Comparison of ENCODE assay signal across 9 cellular contexts in the genomic region with DNA sequence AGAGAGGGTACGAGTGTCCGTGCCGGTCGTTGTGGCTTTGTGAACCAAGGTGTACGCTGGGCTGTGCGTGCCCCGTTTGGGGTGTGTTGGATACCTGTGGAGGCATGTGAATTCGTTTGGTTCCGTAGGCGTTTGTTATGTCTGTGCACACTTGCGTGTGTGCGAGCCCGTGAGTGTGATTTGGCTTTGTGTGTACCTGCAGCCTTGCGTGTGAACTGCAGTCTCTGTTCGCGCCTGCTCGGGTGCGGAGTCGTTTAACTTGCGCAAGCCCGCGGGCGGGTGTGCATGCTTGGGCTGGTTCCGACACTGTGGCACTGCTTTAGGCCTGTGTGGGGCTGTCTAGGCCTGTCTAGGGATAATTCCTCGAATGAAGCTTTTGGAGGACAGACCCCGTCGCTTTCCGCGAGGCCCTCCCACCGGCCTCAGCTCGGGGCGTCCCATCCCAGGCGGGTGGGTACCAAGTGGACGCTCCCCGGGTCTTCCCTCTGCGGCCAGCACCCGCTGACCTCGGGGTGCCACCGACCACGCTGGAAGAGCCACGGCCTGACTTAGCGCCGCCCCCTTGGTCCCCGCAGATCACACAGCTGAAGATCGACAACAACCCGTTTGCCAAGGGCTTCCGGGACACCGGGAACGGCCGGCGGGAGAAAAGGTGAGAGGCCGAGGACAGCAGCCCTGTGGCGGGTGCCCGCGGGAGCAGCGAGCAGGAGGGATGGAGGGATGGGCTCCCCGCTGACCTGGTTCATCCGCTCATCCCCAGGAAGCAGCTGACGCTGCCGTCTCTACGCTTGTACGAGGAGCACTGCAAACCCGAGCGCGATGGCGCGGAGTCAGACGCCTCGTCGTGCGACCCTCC. TPM values are rescaled to one million over a fixed set of nuclear protein-coding genes. Genes with fewer than 3 reads are reported as not detected.
DNase-seq lines count a peak whose midpoint lies in the region; ATAC-seq and TF ChIP-seq lines count a peak whose summit lies in the region.
"Had no signal": no experiment of that assay in that cellular context is flagged by ENCODE, and none has a peak within 500 bp of the region (broad histone marks: within the 10 kb centered on the region; RNA-seq: fewer than 3 reads in every experiment).

No MANE protein-coding gene starts in this region.

- no peak overlapping the region; the same call in 1 of the 2 replicates for H3K9ac ChIP-seq in SK-N-SH

- POLR2A ChIA-PET in SK-N-SH (lab: Yijun Ruan, JAX): interaction anchor here (1.1 kb wide), 1 partner anchor 166 kb away, joined by 3 read pairs; no protein-coding TSS in a partner anchor

- H3K4me1 ChIP-seq in SK-N-SH (ENCODE audit: control insufficient read depth in 1 of 2, insufficient read depth in 2 of 2, low read depth in 1 of 2, low read length in 1 of 2): peaks cover 21 to 43% of the 10 kb centered on the region in 2 experiments
- H3K4me1 ChIP-seq in psoas muscle: peaks cover 34% of the 10 kb centered on the region

- WGBS in SK-N-SH (ENCODE audit: low lambda C conversion rate): 97% methylated on average over 66 of the region's 71 CpGs
- WGBS in psoas muscle, 3 donors: 16 to 18% (median 17%) methylated on average over 66 to 71 of the region's 71 CpGs

- H3K36me3 ChIP-seq in SK-N-SH (replicated peaks in 1 of 2; ENCODE audit: control insufficient read depth in 1 of 2, insufficient read depth in 2 of 2, low read length in 1 of 2) (peaks cover 64 to 68% of the 10 kb centered on the region in 2 experiments), psoas muscle (ENCODE audit: insufficient read depth in 1 of 2, low read depth in 1 of 2) (no peaks in the 10 kb centered on the region)

- no peak for TF ChIP-seq EP300 in SK-N-SH (IDR thresholded peaks at IDR 0.05; ENCODE audit: borderline replicate concordance in 1 of 2, low read depth in 1 of 2, low read length in 1 of 2)

- H3K27me3 ChIP-seq in SK-N-SH (ENCODE audit: insufficient read depth) (no peaks in the 10 kb centered on the region), psoas muscle (ENCODE audit: insufficient read depth in 3 of 3, low read length in 2 of 3) (peaks cover 0 to 73% (median 43%) of the 10 kb centered on the region in 3 donors)

- no peaks in the 10 kb centered on the region for H3K9me2 ChIP-seq in SK-N-SH

- DNase-seq in ELF-1 (ENCODE audit: low read depth, low spot score) (peak; percentile 47), SK-N-SH (no peak), fibroblast of peridontal ligament (ENCODE audit: extremely low read depth) (peak; percentile 67), psoas muscle (peak in 1 of 2 donors; percentile 51), OCI-M1 (lab: John Stamatoyannopoulos, UW) (no peak), NCI-H1048 (lab: John Stamatoyannopoulos, UW) (no peak), A172 (ENCODE audit: low spot score) (no peak)

- H4K20me1 ChIP-seq in SK-N-SH (ENCODE audit: insufficient read depth): peaks cover 65% of the 10 kb centered on the region

- no peak overlapping the region for H3K27ac ChIP-seq in SK-N-SH (ENCODE audit: low read depth in 2 of 2, low read length in 1 of 2)
- peak overlapping the region; percentile 41 for H3K27ac ChIP-seq in psoas muscle

- TF ChIP-seq RAD21 in SK-N-SH (IDR thresholded peaks at IDR 0.05; ENCODE audit: low read length): no peak

- no peaks in the 10 kb centered on the region for H3K9me3 ChIP-seq in SK-N-SH
- no peaks in the 10 kb centered on the region for H3K9me3 ChIP-seq in psoas muscle

- intact Hi-C loops in psoas muscle (cut with DNase I): loop anchor here in 1 of 2 donors (5.0 kb wide), 1 partner anchor 402 kb away; no protein-coding TSS in a partner anchor

- ATAC-seq in psoas muscle: no peak
- ATAC-seq in HG02623 (IDR thresholded peaks at IDR 0.05; ENCODE audit: unreplicated experiment): no peak

- no peak overlapping the region for H2AFZ ChIP-seq in SK-N-SH (ENCODE audit: low read depth)

- peaks cover 82% of the 10 kb centered on the region for H3K79me2 ChIP-seq in SK-N-SH (ENCODE audit: insufficient read depth)

- H3K4me2 ChIP-seq in SK-N-SH: peak overlapping the region; percentile 95

- TF ChIP-seq CTCF in SK-N-SH (IDR thresholded peaks at IDR 0.05): no peak
- no peak for TF ChIP-seq CTCF in psoas muscle (IDR thresholded peaks at IDR 0.05)

- H3F3A ChIP-seq in SK-N-SH (replicated peaks; ENCODE audit: insufficient read depth): peaks cover 35% of the 10 kb centered on the region

- H3K4me3 ChIP-seq in SK-N-SH (ENCODE audit: low read depth in 2 of 2, low read length in 1 of 2) (peak overlapping the region; percentile 4 to 96; a peak in 3 of 4 replicates), psoas muscle (peak overlapping the region; percentile 77)

- CTCF ChIA-PET in SK-N-SH (lab: Yijun Ruan, JAX): interaction anchor here (1.1 to 7.3 kb wide), 4 partner anchors 8 to 148 kb away, joined by 3 to 73 read pairs (median 3); no protein-coding TSS in a partner anchor

TF ChIP-seq in SK-N-SH, 30 proteins besides CTCF, POLR2A, EP300 and RAD21:
- TF ChIP-seq SMC3 (IDR thresholded peaks at IDR 0.05; ENCODE audit: low read depth, low read length) (no peak), POLR2AphosphoS5 (IDR thresholded peaks at IDR 0.05; ENCODE audit: low read depth, low read length) (0 out of 2 replicates have a peak, but pooled peaks have one; percentile 0)

RNA-seq across cellular contexts. Expression of gene TBX2, which starts 4.4 kb away (rescaled TPM):
- 37.8 and 57.8 TPM in 2 replicates for polyA plus RNA-seq in SK-N-SH (2012; rRNA removed)
- 28.9 and 45.2 TPM in 2 replicates for polyA plus RNA-seq in SK-N-SH (2012; cell fraction: cytosol; rRNA removed)
- polyA plus RNA-seq in SK-N-SH (2012; cell fraction: nucleus; rRNA removed): 179 and 233 TPM in 2 replicates
- 1 to 10 TPM; 6.3 to 8.7 (median 8.7) TPM for total RNA-seq in psoas muscle
- polyA plus RNA-seq in psoas muscle: 1 to 10 TPM; 3.5 to 5.2 (median 5.1) TPM
- total RNA-seq in A172 (2014; rRNA removed; shearing (Covaris generic)): 1.7 and 2.6 TPM in 2 replicates

RNA-seq across cellular contexts. Expression of gene TBX4, which starts 48.1 kb away (rescaled TPM):
- polyA plus RNA-seq in SK-N-SH (2012; rRNA removed): 0.02 and 0.05 TPM in 2 replicates
- 0.05 and 0.19 TPM in 2 replicates for polyA plus RNA-seq in SK-N-SH (2012; cell fraction: cytosol; rRNA removed)
- polyA plus RNA-seq in SK-N-SH (2012; cell fraction: nucleus; rRNA removed): 0.45 and 0.75 TPM in 2 replicates
- total RNA-seq in psoas muscle: under 1 TPM in 1 of 4 donors, not detected in 3; 0.22 TPM
- polyA plus RNA-seq in psoas muscle: not detected
- total RNA-seq in A172 (2014; rRNA removed; shearing (Covaris generic)): 0.10 and 1.0 TPM in 2 replicates
- total RNA-seq: kidney epithelial cell had no signal

Comparison
In these comparisons a context has a peak if more than half of its experiments do, and no peak if none do; other contexts are left out.
1. DNase-seq: peak in ELF-1 (single experiment) and fibroblast of peridontal ligament (single experiment); none in SK-N-SH (single experiment), OCI-M1 (single experiment), NCI-H1048 (single experiment) and A172 (single experiment).